In the genomic region with DNA sequence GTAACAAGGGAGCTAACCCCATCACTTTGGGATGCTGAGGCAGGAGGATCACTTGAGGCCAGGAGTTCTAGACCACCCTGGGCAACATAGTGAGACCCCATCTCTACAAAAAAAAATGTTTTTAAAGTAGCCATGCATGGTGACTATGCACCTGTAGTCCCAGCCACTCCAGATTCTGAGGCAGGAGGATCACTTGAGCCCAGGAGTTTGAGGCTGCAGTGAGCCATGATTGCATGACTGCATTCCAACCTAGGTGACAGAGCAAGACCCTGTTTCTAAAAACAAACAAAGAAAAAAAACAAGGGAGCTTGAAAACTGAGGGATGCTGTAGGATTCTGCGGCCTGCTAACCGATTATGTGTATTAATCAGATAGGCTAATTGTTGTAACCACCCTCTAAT, we compare ENCODE assay signal across 16 cellular contexts. TPM values are rescaled to one million over a fixed set of nuclear protein-coding genes. Genes with fewer than 3 reads are reported as not detected.
DNase-seq lines count a peak whose midpoint lies in the region; ATAC-seq and TF ChIP-seq lines count a peak whose summit lies in the region.
"Had no signal": no experiment of that assay in that cellular context is flagged by ENCODE, and none has a peak within 500 bp of the region (broad histone marks: within the 10 kb centered on the region; RNA-seq: fewer than 3 reads in every experiment).

No MANE protein-coding gene starts in this region.

- DNase-seq in heart right ventricle = no peak
- no peak for DNase-seq in left cardiac atrium
- DNase-seq in esophagus squamous epithelium (lab: John Stamatoyannopoulos, UW) = no peak
- no peak for DNase-seq in psoas muscle
- no peak for DNase-seq in NCI-H1417 (lab: John Stamatoyannopoulos, UW)
- DNase-seq in superior temporal gyrus (ENCODE audit: extremely low spot score) = no peak
- DNase-seq: Calu3; CD4-positive, alpha-beta T cell; NCI-H1105 treated with DMSO at 0.1 percent for 48 hours; NCI-H2227 treated with DMSO at 0.1 percent for 48 hours; NCI-H510A treated with DMSO at 0.1 percent for 48 hours; NCI-H774; SHP77 treated with DMSO at 0.1 percent for 48 hours had no signal

- 97% methylated on average over 2 of the region's 2 CpGs for WGBS in heart right ventricle, 2 donors
- 80 to 92% methylated on average over 2 of the region's 2 CpGs for WGBS in esophagus squamous epithelium, 2 donors
- 95 to 100% (median 96%) methylated on average over 2 of the region's 2 CpGs for WGBS in psoas muscle, 3 donors

- H3K9me3 ChIP-seq in heart right ventricle (no peaks in the 10 kb centered on the region), esophagus squamous epithelium (no peaks in the 10 kb centered on the region), psoas muscle (no peaks in the 10 kb centered on the region)
- H3K9me3 ChIP-seq: A549 had no signal

- TF ChIP-seq POLR2A in esophagus squamous epithelium (IDR thresholded peaks at IDR 0.05) = no peak

- H3K27ac ChIP-seq in heart right ventricle (peak overlapping the region in 7 of 10 donors; percentile 61 to 84 (median 78)), esophagus squamous epithelium (peak overlapping the region; percentile 83 to 87 (median 84)), psoas muscle (peak overlapping the region; percentile 93)
- H3K27ac ChIP-seq: A549 had no signal

- H3K4me1 ChIP-seq in heart right ventricle (peaks cover 12 to 93% (median 57%) of the 10 kb centered on the region in 9 donors), esophagus squamous epithelium (peaks cover 17 to 78% (median 21%) of the 10 kb centered on the region in 3 donors), psoas muscle (peaks cover 72% of the 10 kb centered on the region)

- TF ChIP-seq CTCF in heart right ventricle (IDR thresholded peaks at IDR 0.05) (no peak), esophagus squamous epithelium (IDR thresholded peaks at IDR 0.05) (no peak), psoas muscle (IDR thresholded peaks at IDR 0.05) (no peak)

- intact Hi-C loops in heart right ventricle (cut with DNase I) (loop anchor here in 3 of 10 donors (5.0 to 10.0 kb wide), 5 partner anchors 78 to 301 kb away; no protein-coding TSS in a partner anchor), left cardiac atrium (cut with DNase I) (loop anchor here (10.0 kb wide), 2 partner anchors 141 to 291 kb away; no protein-coding TSS in a partner anchor), esophagus squamous epithelium (cut with DNase I) (no loop called here), psoas muscle (cut with DNase I) (loop anchor here (5.0 to 10.0 kb wide), 4 partner anchors 43 to 311 kb away; no protein-coding TSS in a partner anchor)

- H3K27me3 ChIP-seq in heart right ventricle (peaks cover 0 to 17% (median 0%) of the 10 kb centered on the region in 7 donors), esophagus squamous epithelium (no peaks in the 10 kb centered on the region), psoas muscle (ENCODE audit: insufficient read depth in 3 of 3, low read length in 2 of 3) (no peaks in the 10 kb centered on the region)

- no peak for ATAC-seq in heart right ventricle
- ATAC-seq in left cardiac atrium = no peak
- ATAC-seq in psoas muscle = no peak
- ATAC-seq in HG02610 (IDR thresholded peaks at IDR 0.05; ENCODE audit: unreplicated experiment) = no peak
- ATAC-seq: A549, K562 had no signal

- peaks cover 0 to 6% (median 0%) of the 10 kb centered on the region in 9 donors for H3K36me3 ChIP-seq in heart right ventricle
- peaks cover 0 to 3% (median 0%) of the 10 kb centered on the region in 3 donors for H3K36me3 ChIP-seq in esophagus squamous epithelium
- H3K36me3 ChIP-seq in psoas muscle (ENCODE audit: insufficient read depth in 1 of 2, low read depth in 1 of 2) = no peaks in the 10 kb centered on the region

- H3K4me3 ChIP-seq in heart right ventricle (peak overlapping the region in 1 of 10 donors; percentile 25), esophagus squamous epithelium (no peak overlapping the region), psoas muscle (no peak overlapping the region)
- H3K4me3 ChIP-seq: A549, K562 had no signal

RNA-seq across cellular contexts. Expression of a gene that starts 4.9 kb away (rescaled TPM):
- total RNA-seq in heart right ventricle (10 to 100 TPM; 27.9 to 49.5 (median 38.8) TPM), left cardiac atrium (10 to 100 TPM; 19.5 to 32.6 TPM), esophagus squamous epithelium (10 to 100 TPM; 56.2 to 67.6 (median 66.2) TPM), psoas muscle (100 to 1,000 TPM in 3 of 4 donors, 10 to 100 TPM in 1; 65.9 to 169 (median 133) TPM)
- polyA plus RNA-seq in heart right ventricle (10 to 100 TPM in 1 of 2 donors, 1 to 10 TPM in 1; 6.9 to 31.7 TPM), psoas muscle (10 to 100 TPM in 2 of 3 donors, 1 to 10 TPM in 1; 8.9 to 61.3 (median 34.2) TPM)
- total RNA-seq: CD4-positive, alpha-beta T cell had no signal
- polyA plus RNA-seq: K562 had no signal
